In the genomic region with DNA sequence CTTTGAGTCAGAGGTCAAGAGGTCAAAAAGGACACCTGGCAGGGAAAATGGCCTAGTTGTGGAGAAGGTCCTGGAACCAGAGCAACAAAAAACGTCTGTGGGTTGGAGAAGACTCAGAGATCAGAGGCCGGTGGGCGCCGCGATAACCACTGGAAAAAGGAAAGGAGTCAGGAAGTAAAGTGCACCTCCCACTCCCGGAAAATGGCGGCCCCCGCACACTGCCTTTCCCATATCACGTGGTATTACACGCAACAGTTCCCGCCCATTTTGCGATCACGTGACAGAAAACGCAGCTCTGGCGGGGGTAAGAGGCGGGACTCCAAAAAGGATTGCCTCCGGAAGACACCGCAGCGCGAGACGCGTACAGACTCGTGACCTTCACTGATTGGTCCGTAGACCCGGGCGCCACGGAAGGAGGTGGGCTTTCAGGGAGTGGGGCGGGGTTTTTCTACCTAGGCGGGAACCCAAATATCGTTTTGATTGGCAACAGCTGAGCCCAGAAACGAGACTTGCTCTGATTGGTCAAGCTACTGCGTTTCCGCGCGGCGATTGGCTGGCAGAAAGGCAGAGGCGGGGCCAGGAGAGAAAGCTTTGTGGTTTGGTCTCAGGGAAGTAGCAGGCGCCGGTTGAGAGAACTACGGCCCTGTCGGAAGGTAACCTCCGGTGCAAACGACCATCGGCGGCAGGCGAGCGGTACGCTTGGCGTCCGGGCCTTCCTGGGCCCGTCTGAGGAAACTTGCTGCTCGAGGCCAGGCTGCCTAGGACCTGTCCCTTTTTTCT, we compare ENCODE assay signal across 1 cellular context.
TF ChIP-seq lines count a peak whose summit lies in the region.

TSS of gene ACTMAP (minus strand) at position 193 of the 780 bp plus-strand sequence. CDS start 674 bp downstream, outside the sequence.

TF ChIP-seq in K562, 482 proteins besides CTCF, POLR2A, EP300 and RAD21 (continued from another document and continues in another):
- TF ChIP-seq CAMTA2 (CRISPR knock-in tag; conservative IDR thresholded peaks at IDR 0.05) (no peak), ZBTB1 (CRISPR knock-in tag; IDR thresholded peaks at IDR 0.05; ENCODE audit: borderline replicate concordance, low read depth) (no peak), RBM22 (IDR thresholded peaks at IDR 0.05; ENCODE audit: low read depth, low read length, poor library complexity, severe bottlenecking) (no peak), ZNF23 (CRISPR knock-in tag; IDR thresholded peaks at IDR 0.05) (no peak), MXI1 (IDR thresholded peaks at IDR 0.05; ENCODE audit: low read depth, low read length) (no peak), USF2 (CRISPR knock-in tag; IDR thresholded peaks at IDR 0.05) (peak; percentile 97), FOXK1 (CRISPR knock-in tag; IDR thresholded peaks at IDR 0.05; ENCODE audit: borderline replicate concordance) (no peak), KLF1 (tag; IDR thresholded peaks at IDR 0.05) (no peak), ZNF707 (CRISPR knock-in tag; conservative IDR thresholded peaks at IDR 0.05) (no peak), PHF21A (IDR thresholded peaks at IDR 0.05; ENCODE audit: borderline replicate concordance, low read depth) (peak; percentile 19; the same call in 1 of the 2 replicates), TSC22D4 (tag; IDR thresholded peaks at IDR 0.05) (no peak), COPS2 (conservative IDR thresholded peaks at IDR 0.05) (no peak), ZFP30 (CRISPR knock-in tag; IDR thresholded peaks at IDR 0.05; ENCODE audit: borderline replicate concordance) (no peak), ZEB2 (IDR thresholded peaks at IDR 0.05) (no peak; the same call in 1 of the 2 replicates), CTCFL (IDR thresholded peaks at IDR 0.05; ENCODE audit: borderline replicate concordance, insufficient read depth, low read depth, low read length, poor library complexity, severe bottlenecking) (no peak), NCOA1 (IDR thresholded peaks at IDR 0.05; ENCODE audit: low read depth) (no peak; the same call in 1 of the 2 replicates), E2F1 (CRISPR knock-in tag; IDR thresholded peaks at IDR 0.05) (peak; percentile 98), SRF (CRISPR knock-in tag; IDR thresholded peaks at IDR 0.05) (no peak), GATAD2B (IDR thresholded peaks at IDR 0.05; ENCODE audit: borderline replicate concordance) (no peak), ZNF561 (CRISPR knock-in tag; conservative IDR thresholded peaks at IDR 0.05) (no peak), ZNF12 (CRISPR knock-in tag; IDR thresholded peaks at IDR 0.05) (no peak), GATAD2A (IDR thresholded peaks at IDR 0.05) (no peak), ZNF384 (IDR thresholded peaks at IDR 0.05; ENCODE audit: low read depth, low read length) (0 out of 2 replicates have a peak, but pooled peaks have one; percentile 41), PPARD (CRISPR knock-in tag; IDR thresholded peaks at IDR 0.05) (no peak), ZNF445 (CRISPR knock-in tag; IDR thresholded peaks at IDR 0.05; ENCODE audit: low read depth) (no peak), ZNF695 (CRISPR knock-in tag; IDR thresholded peaks at IDR 0.05) (no peak), NFE2L1 (tag; IDR thresholded peaks at IDR 0.05; ENCODE audit: borderline replicate concordance, low read depth) (no peak), BRD9 (IDR thresholded peaks at IDR 0.05; ENCODE audit: low read depth, partially characterized antibody) (peak; percentile 84), JUNB (CRISPR knock-in tag; conservative IDR thresholded peaks at IDR 0.05) (no peak), ZNF165 (CRISPR knock-in tag; IDR thresholded peaks at IDR 0.05; ENCODE audit: borderline replicate concordance) (no peak), MTA3 (IDR thresholded peaks at IDR 0.05; ENCODE audit: borderline replicate concordance) (peak; percentile 63; the same call in 1 of the 2 replicates), NEUROD1 (IDR thresholded peaks at IDR 0.05; ENCODE audit: borderline replicate concordance, low read depth, low read length, partially characterized antibody) (peak; percentile 85), EWSR1 (IDR thresholded peaks at IDR 0.05; ENCODE audit: borderline replicate concordance, low read depth, partially characterized antibody) (no peak), ZNF79 (CRISPR knock-in tag; IDR thresholded peaks at IDR 0.05; ENCODE audit: low read depth) (no peak), U2AF1 (optimal IDR thresholded peaks at IDR 0.05; ENCODE audit: low read depth, low read length) (no peak), PHTF2 (CRISPR knock-in tag; IDR thresholded peaks at IDR 0.05) (no peak), SRSF1 (IDR thresholded peaks at IDR 0.05; ENCODE audit: low read depth, low read length) (no peak), SLC30A9 (CRISPR knock-in tag; IDR thresholded peaks at IDR 0.05) (no peak), ELK3 (CRISPR knock-in tag; IDR thresholded peaks at IDR 0.05) (no peak), ERF (CRISPR knock-in tag; IDR thresholded peaks at IDR 0.05) (no peak), YY1 (IDR thresholded peaks at IDR 0.05; ENCODE audit: borderline replicate concordance in 1 of 3, control insufficient read depth in 1 of 3, extremely low read depth in 1 of 3, insufficient read depth in 3 of 3, insufficient read length in 1 of 3, insufficient replicate concordance in 2 of 3, low read depth in 1 of 3, low read length in 2 of 3) (peak; percentile 89 to 98 (median 96)), RFX5 (IDR thresholded peaks at IDR 0.05; ENCODE audit: low read depth, low read length) (peak; percentile 95), ZBTB33 (CRISPR knock-in tag; IDR thresholded peaks at IDR 0.05) (peak; percentile 41; the same call in 1 of the 2 replicates)
- TF ChIP-seq, protein P1, sequence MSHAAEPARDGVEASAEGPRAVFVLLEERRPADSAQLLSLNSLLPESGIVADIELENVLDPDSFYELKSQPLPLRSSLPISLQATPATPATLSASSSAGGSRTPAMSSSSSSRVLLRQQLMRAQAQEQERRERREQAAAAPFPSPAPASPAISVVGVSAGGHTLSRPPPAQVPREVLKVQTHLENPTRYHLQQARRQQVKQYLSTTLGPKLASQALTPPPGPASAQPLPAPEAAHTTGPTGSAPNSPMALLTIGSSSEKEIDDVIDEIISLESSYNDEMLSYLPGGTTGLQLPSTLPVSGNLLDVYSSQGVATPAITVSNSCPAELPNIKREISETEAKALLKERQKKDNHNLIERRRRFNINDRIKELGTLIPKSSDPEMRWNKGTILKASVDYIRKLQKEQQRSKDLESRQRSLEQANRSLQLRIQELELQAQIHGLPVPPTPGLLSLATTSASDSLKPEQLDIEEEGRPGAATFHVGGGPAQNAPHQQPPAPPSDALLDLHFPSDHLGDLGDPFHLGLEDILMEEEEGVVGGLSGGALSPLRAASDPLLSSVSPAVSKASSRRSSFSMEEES (CRISPR knock-in tag; IDR thresholded peaks at IDR 0.05): peak; percentile 100
- TF ChIP-seq, protein P2, sequence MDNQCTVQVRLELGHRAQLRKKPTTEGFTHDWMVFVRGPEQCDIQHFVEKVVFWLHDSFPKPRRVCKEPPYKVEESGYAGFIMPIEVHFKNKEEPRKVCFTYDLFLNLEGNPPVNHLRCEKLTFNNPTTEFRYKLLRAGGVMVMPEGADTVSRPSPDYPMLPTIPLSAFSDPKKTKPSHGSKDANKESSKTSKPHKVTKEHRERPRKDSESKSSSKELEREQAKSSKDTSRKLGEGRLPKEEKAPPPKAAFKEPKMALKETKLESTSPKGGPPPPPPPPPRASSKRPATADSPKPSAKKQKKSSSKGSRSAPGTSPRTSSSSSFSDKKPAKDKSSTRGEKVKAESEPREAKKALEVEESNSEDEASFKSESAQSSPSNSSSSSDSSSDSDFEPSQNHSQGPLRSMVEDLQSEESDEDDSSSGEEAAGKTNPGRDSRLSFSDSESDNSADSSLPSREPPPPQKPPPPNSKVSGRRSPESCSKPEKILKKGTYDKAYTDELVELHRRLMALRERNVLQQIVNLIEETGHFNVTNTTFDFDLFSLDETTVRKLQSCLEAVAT (IDR thresholded peaks at IDR 0.05): peak; percentile 42 to 74; a peak in 3 of 4 replicates
- TF ChIP-seq, protein P3, sequence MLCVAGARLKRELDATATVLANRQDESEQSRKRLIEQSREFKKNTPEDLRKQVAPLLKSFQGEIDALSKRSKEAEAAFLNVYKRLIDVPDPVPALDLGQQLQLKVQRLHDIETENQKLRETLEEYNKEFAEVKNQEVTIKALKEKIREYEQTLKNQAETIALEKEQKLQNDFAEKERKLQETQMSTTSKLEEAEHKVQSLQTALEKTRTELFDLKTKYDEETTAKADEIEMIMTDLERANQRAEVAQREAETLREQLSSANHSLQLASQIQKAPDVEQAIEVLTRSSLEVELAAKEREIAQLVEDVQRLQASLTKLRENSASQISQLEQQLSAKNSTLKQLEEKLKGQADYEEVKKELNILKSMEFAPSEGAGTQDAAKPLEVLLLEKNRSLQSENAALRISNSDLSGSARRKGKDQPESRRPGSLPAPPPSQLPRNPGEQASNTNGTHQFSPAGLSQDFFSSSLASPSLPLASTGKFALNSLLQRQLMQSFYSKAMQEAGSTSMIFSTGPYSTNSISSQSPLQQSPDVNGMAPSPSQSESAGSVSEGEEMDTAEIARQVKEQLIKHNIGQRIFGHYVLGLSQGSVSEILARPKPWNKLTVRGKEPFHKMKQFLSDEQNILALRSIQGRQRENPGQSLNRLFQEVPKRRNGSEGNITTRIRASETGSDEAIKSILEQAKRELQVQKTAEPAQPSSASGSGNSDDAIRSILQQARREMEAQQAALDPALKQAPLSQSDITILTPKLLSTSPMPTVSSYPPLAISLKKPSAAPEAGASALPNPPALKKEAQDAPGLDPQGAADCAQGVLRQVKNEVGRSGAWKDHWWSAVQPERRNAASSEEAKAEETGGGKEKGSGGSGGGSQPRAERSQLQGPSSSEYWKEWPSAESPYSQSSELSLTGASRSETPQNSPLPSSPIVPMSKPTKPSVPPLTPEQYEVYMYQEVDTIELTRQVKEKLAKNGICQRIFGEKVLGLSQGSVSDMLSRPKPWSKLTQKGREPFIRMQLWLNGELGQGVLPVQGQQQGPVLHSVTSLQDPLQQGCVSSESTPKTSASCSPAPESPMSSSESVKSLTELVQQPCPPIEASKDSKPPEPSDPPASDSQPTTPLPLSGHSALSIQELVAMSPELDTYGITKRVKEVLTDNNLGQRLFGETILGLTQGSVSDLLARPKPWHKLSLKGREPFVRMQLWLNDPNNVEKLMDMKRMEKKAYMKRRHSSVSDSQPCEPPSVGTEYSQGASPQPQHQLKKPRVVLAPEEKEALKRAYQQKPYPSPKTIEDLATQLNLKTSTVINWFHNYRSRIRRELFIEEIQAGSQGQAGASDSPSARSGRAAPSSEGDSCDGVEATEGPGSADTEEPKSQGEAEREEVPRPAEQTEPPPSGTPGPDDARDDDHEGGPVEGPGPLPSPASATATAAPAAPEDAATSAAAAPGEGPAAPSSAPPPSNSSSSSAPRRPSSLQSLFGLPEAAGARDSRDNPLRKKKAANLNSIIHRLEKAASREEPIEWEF (CRISPR knock-in tag; IDR thresholded peaks at IDR 0.05): no peak
- TF ChIP-seq, protein P4, sequence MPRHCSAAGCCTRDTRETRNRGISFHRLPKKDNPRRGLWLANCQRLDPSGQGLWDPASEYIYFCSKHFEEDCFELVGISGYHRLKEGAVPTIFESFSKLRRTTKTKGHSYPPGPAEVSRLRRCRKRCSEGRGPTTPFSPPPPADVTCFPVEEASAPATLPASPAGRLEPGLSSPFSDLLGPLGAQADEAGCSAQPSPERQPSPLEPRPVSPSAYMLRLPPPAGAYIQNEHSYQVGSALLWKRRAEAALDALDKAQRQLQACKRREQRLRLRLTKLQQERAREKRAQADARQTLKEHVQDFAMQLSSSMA (CRISPR knock-in tag; IDR thresholded peaks at IDR 0.05): no peak
